In the genomic region with DNA sequence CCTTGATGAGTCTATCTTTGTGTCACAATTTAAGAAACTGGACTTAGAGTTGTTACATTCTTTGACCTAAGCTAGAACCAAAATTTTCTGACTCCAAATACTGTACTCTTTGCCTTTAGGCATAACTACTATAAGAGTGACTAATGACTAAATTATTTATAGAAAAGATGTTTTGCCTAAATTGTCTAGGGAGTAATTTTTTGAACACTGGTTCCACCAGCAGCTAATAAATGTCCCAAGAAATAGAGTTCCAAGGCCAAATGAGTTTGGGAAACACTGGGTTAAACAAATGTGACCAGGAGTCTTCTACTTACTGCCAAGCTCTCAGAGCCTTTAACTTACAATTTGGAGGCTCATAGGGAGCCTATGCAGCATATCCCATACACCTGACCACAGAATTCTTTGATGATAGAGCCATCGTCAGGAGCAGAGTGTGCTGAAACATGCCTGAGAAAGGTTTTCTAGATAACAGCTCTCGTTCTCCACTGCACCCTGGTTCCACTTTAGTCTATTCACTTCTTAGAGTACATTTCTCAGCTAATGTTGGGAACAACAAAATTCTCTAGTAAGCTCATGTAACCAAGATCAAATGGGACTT, we compare ENCODE assay signal across 22 cellular contexts.
DNase-seq lines count a peak whose midpoint lies in the region; ATAC-seq and TF ChIP-seq lines count a peak whose summit lies in the region.
"Had no signal": no experiment of that assay in that cellular context is flagged by ENCODE, and none has a peak within 500 bp of the region (broad histone marks: within the 10 kb centered on the region; RNA-seq: fewer than 3 reads in every experiment).

No MANE protein-coding gene starts in this region.

- H3K27ac ChIP-seq in RWPE2 (ENCODE audit: poor library complexity, severe bottlenecking), result peak overlapping the region; percentile 100
- peak overlapping the region; percentile 98 for H3K27ac ChIP-seq in epithelial cell of prostate
- H3K27ac ChIP-seq in adrenal gland, result no peak overlapping the region
- H3K27ac ChIP-seq: colonic mucosa, transverse colon had no signal

- intact Hi-C loops in adrenal gland (cut with DNase I), result no loop called here

- TF ChIP-seq POLR2A in adrenal gland (IDR thresholded peaks at IDR 0.05), result no peak

- H3K4me1 Mint-ChIP-seq in HFFc6 (ENCODE audit: low read depth), result peaks cover 100% of the 10 kb centered on the region
- H3K4me1 Mint-ChIP-seq: activated CD4-positive, alpha-beta T cell treated with anti-CD3 and anti-CD28 coated beads, Interleukin-2, amount 10 ng/mL, durations not matched to agents 7 days and 5 days had no signal

- H3K4me1 ChIP-seq in RWPE2 (ENCODE audit: insufficient read depth, poor library complexity, severe bottlenecking), result peaks cover 73% of the 10 kb centered on the region
- peaks cover 89% of the 10 kb centered on the region for H3K4me1 ChIP-seq in skeletal muscle satellite cell (ENCODE audit: control insufficient read depth, insufficient read depth, low read length)
- no peaks in the 10 kb centered on the region for H3K4me1 ChIP-seq in adrenal gland (replicated peaks in 1 of 2)
- H3K4me1 ChIP-seq: colonic mucosa had no signal

- H3K9me3 ChIP-seq in RWPE2 (ENCODE audit: severe bottlenecking) (no peaks in the 10 kb centered on the region), skeletal muscle satellite cell (replicated peaks; ENCODE audit: low read length) (no peaks in the 10 kb centered on the region), adrenal gland (replicated peaks in 1 of 3) (no peaks in the 10 kb centered on the region)
- H3K9me3 ChIP-seq: colonic mucosa had no signal

- H3K36me3 Mint-ChIP-seq in HFFc6 (ENCODE audit: low read depth), result peaks cover 43% of the 10 kb centered on the region
- H3K36me3 Mint-ChIP-seq: natural killer cell treated with Interleukin-12 subunit alpha and Interleukin-12 subunit beta and Interleukin-15 and Interleukin-18, amount 100 ng/mL, for 72 hours had no signal

- DNase-seq in HFFc6 (peak; percentile 68), RWPE2 (ENCODE audit: low spot score) (no peak), epithelial cell of prostate (ENCODE audit: low read depth, low spot score) (peak; percentile 57), adrenal gland (no peak)
- no peak for DNase-seq in activated CD4-positive, alpha-beta T cell treated with anti-CD3 and anti-CD28 coated beads, Interleukin-2, amount 50 U/mL, for 4 hours
- DNase-seq: activated CD4-positive, alpha-beta T cell treated with anti-CD3 and anti-CD28 coated beads, Interleukin-2, amount 10 ng/mL, durations not matched to agents 7 days and 5 days; activated CD8-positive, alpha-beta memory T cell treated with anti-CD3 and anti-CD28 coated beads, Interleukin-2, amount 50 U/mL, for 48 hours; activated gamma-delta T cell treated with Interleukin-2 at 50 U/mL for 16 hours; colonic mucosa; GDM1; H7; hippocampal formation; NCI-H187 treated with DMSO at 0.1 percent for 48 hours; NCI-H345; NK-92 treated with Interleukin-12 subunit alpha and Interleukin-12 subunit beta, amount 100 ng/mL, for 24 hours; stimulated activated CD4-positive, alpha-beta T cell treated with anti-CD3 and anti-CD28 coated beads, Interleukin-2, amount 100 ng/mL, for 24 hours; transverse colon had no signal

- H3K36me3 ChIP-seq in RWPE2 (ENCODE audit: low read depth) (peaks cover 16% of the 10 kb centered on the region), skeletal muscle satellite cell (ENCODE audit: insufficient read depth, low read length) (peaks cover 21% of the 10 kb centered on the region), adrenal gland (replicated peaks in 1 of 2) (no peaks in the 10 kb centered on the region)
- H3K36me3 ChIP-seq: colonic mucosa, transverse colon had no signal

- H3K9ac ChIP-seq in skeletal muscle satellite cell (ENCODE audit: low read depth, low read length), result peak overlapping the region; percentile 63

- H3K27me3 ChIP-seq in RWPE2 (ENCODE audit: insufficient read depth, poor library complexity, severe bottlenecking), result no peaks in the 10 kb centered on the region
- no peaks in the 10 kb centered on the region for H3K27me3 ChIP-seq in skeletal muscle satellite cell (ENCODE audit: control insufficient read depth, insufficient read depth, low read length)
- H3K27me3 ChIP-seq in adrenal gland, result peaks cover 6% of the 10 kb centered on the region
- H3K27me3 ChIP-seq: colonic mucosa had no signal

- peak overlapping the region; percentile 87 for H3K27ac Mint-ChIP-seq in HFFc6
- H3K27ac Mint-ChIP-seq: activated CD4-positive, alpha-beta T cell treated with anti-CD3 and anti-CD28 coated beads, Interleukin-2, amount 10 ng/mL, durations not matched to agents 7 days and 5 days; natural killer cell treated with Interleukin-12 subunit alpha and Interleukin-12 subunit beta and Interleukin-15 and Interleukin-18, amount 100 ng/mL, for 72 hours; stimulated activated naive CD8-positive, alpha-beta T cell treated with anti-CD3 and anti-CD28 coated beads, Interleukin-15, Interleukin-2, amounts not matched to agents 100 ng/mL and 50 ng/mL, for 24 hours had no signal

- no peaks in the 10 kb centered on the region for H3K9me3 Mint-ChIP-seq in HFFc6
- H3K9me3 Mint-ChIP-seq: activated CD4-positive, alpha-beta T cell treated with anti-CD3 and anti-CD28 coated beads, Interleukin-2, amount 10 ng/mL, durations not matched to agents 7 days and 5 days; natural killer cell treated with Interleukin-12 subunit alpha and Interleukin-12 subunit beta and Interleukin-15 and Interleukin-18, amount 100 ng/mL, for 72 hours had no signal

- TF ChIP-seq CTCF in HFFc6 (IDR thresholded peaks at IDR 0.05) (no peak), RWPE2 (IDR thresholded peaks at IDR 0.05; ENCODE audit: poor library complexity, severe bottlenecking) (no peak), adrenal gland (IDR thresholded peaks at IDR 0.05) (no peak)

- H3K4me2 ChIP-seq in skeletal muscle satellite cell (ENCODE audit: low read length), result peak overlapping the region; percentile 2

- ATAC-seq in RWPE2 (ENCODE audit: low read depth), result peak; percentile 54
- no peak for ATAC-seq in GM18870 (IDR thresholded peaks at IDR 0.05; ENCODE audit: unreplicated experiment)
- ATAC-seq: natural killer cell treated with Interleukin-12 subunit alpha and Interleukin-12 subunit beta and Interleukin-15 and Interleukin-18, amount 100 ng/mL, for 72 hours had no signal

- peak overlapping the region; percentile 55; the same call in 1 of the 2 replicates for H3K4me3 Mint-ChIP-seq in HFFc6
- H3K4me3 Mint-ChIP-seq: activated CD4-positive, alpha-beta T cell treated with anti-CD3 and anti-CD28 coated beads, Interleukin-2, amount 10 ng/mL, durations not matched to agents 7 days and 5 days; mesothelial cell of epicardium; natural killer cell treated with Interleukin-12 subunit alpha and Interleukin-12 subunit beta and Interleukin-15 and Interleukin-18, amount 100 ng/mL, for 72 hours; stimulated activated naive CD8-positive, alpha-beta T cell treated with anti-CD3 and anti-CD28 coated beads, Interleukin-15, Interleukin-2, amounts not matched to agents 100 ng/mL and 50 ng/mL, for 24 hours had no signal

- WGBS in adrenal gland, 4 donors, result 76 to 88% (median 82%) methylated on average over 2 of the region's 2 CpGs

- H3K27me3 Mint-ChIP-seq in HFFc6 (ENCODE audit: insufficient read depth), result peaks cover 4% of the 10 kb centered on the region; the same call in 1 of the 2 replicates

- no peak overlapping the region for H3K4me3 ChIP-seq in RWPE2 (ENCODE audit: severe bottlenecking)
- no peak overlapping the region for H3K4me3 ChIP-seq in skeletal muscle satellite cell (ENCODE audit: low read length)
- H3K4me3 ChIP-seq in adrenal gland, result no peak overlapping the region
- H3K4me3 ChIP-seq: colonic mucosa, transverse colon had no signal

Comparison
In these comparisons a context has a peak if more than half of its experiments do, and no peak if none do; other contexts are left out.
1. DNase-seq: peak in HFFc6 (single experiment) and epithelial cell of prostate (single experiment); none in RWPE2 (single experiment), adrenal gland (0 of 7) and activated CD4-positive, alpha-beta T cell treated with anti-CD3 and anti-CD28 coated beads, Interleukin-2, amount 50 U/mL, for 4 hours (0 of 2).
2. H3K27ac ChIP-seq: peak in RWPE2 (single experiment) and epithelial cell of prostate (single experiment); none in adrenal gland (0 of 5).